8 cellular contexts compared by ENCODE assay signal in genomic region chr12:51863921-51864700, GRCh38. TPM values are rescaled to one million over a fixed set of nuclear protein-coding genes. Genes with fewer than 3 reads are reported as not detected.
A peak's percentile ranks its signal among the peaks of the same experiment; 100 is the strongest.
DNase-seq lines count a peak whose midpoint lies in the region; ATAC-seq and TF ChIP-seq lines count a peak whose summit lies in the region.

No MANE protein-coding gene starts in this region.

- H3K9me3 Mint-ChIP-seq in stimulated activated naive CD8-positive, alpha-beta T cell treated with anti-CD3 and anti-CD28 coated beads, Interleukin-15, Interleukin-2, amounts not matched to agents 100 ng/mL and 50 ng/mL, for 24 hours = no peaks in the 10 kb centered on the region

- no peaks in the 10 kb centered on the region for H3K36me3 Mint-ChIP-seq in stimulated activated naive CD8-positive, alpha-beta T cell treated with anti-CD3 and anti-CD28 coated beads, Interleukin-15, Interleukin-2, amounts not matched to agents 100 ng/mL and 50 ng/mL, for 24 hours (ENCODE audit: low read depth)

- peak; percentile 47 for ATAC-seq in Right ventricle myocardium inferior
- peak; percentile 29 for ATAC-seq in body of pancreas
- no peak for ATAC-seq in HG03108 (IDR thresholded peaks at IDR 0.05; ENCODE audit: unreplicated experiment)

- no peaks in the 10 kb centered on the region for H3K36me3 ChIP-seq in body of pancreas (replicated peaks in 1 of 2; ENCODE audit: insufficient read depth in 1 of 2, low read depth in 2 of 2)
- no peaks in the 10 kb centered on the region for H3K36me3 ChIP-seq in liver (ENCODE audit: control insufficient read depth in 4 of 4, insufficient read depth in 3 of 4, low read depth in 1 of 4, low read length in 3 of 4)

- H3K9me3 ChIP-seq in body of pancreas (no peaks in the 10 kb centered on the region), liver (ENCODE audit: control insufficient read depth in 4 of 4, low read length in 3 of 4) (no peaks in the 10 kb centered on the region)

- TF ChIP-seq CTCF in body of pancreas (IDR thresholded peaks at IDR 0.05) = no peak
- TF ChIP-seq CTCF in liver (IDR thresholded peaks at IDR 0.05; ENCODE audit: low read depth, low read length, missing input control) = no peak

- TF ChIP-seq RAD21 in liver (IDR thresholded peaks at IDR 0.05) = no peak

- peak overlapping the region; percentile 32 for H3K4me3 Mint-ChIP-seq in stimulated activated naive CD8-positive, alpha-beta T cell treated with anti-CD3 and anti-CD28 coated beads, Interleukin-15, Interleukin-2, amounts not matched to agents 100 ng/mL and 50 ng/mL, for 24 hours

- H3K27ac ChIP-seq in body of pancreas (no peak overlapping the region), liver (ENCODE audit: low read depth in 1 of 2, low read length in 2 of 2) (no peak overlapping the region)

- H3K27me3 ChIP-seq in body of pancreas (peaks cover 0 to 10% of the 10 kb centered on the region in 2 donors), liver (ENCODE audit: control insufficient read depth in 4 of 4, insufficient read depth in 4 of 4, low read length in 3 of 4) (no peaks in the 10 kb centered on the region)

- H3K4me1 Mint-ChIP-seq in stimulated activated naive CD8-positive, alpha-beta T cell treated with anti-CD3 and anti-CD28 coated beads, Interleukin-15, Interleukin-2, amounts not matched to agents 100 ng/mL and 50 ng/mL, for 24 hours (ENCODE audit: low read depth) = peaks cover 19% of the 10 kb centered on the region

- peaks cover 70% of the 10 kb centered on the region for H3K27me3 Mint-ChIP-seq in stimulated activated naive CD8-positive, alpha-beta T cell treated with anti-CD3 and anti-CD28 coated beads, Interleukin-15, Interleukin-2, amounts not matched to agents 100 ng/mL and 50 ng/mL, for 24 hours

- H3K4me3 ChIP-seq in body of pancreas = no peak overlapping the region
- H3K4me3 ChIP-seq in liver (ENCODE audit: low read depth in 1 of 3, low read length in 3 of 3) = peak overlapping the region in 1 of 3 donors; percentile 26

- intact Hi-C loops in Right ventricle myocardium inferior (cut with DNase I) (no loop called here), cardiac septum (cut with DNase I) (no loop called here), body of pancreas (cut with DNase I) (no loop called here)

- TF ChIP-seq POLR2A in body of pancreas (IDR thresholded peaks at IDR 0.05) = no peak

- no peak overlapping the region for H3K27ac Mint-ChIP-seq in stimulated activated naive CD8-positive, alpha-beta T cell treated with anti-CD3 and anti-CD28 coated beads, Interleukin-15, Interleukin-2, amounts not matched to agents 100 ng/mL and 50 ng/mL, for 24 hours

- DNase-seq in Right ventricle myocardium inferior (ENCODE audit: missing footprints) = no peak
- no peak for DNase-seq in cardiac septum (ENCODE audit: low spot score)
- DNase-seq in body of pancreas = no peak
- DNase-seq in globus pallidus (ENCODE audit: low spot score) = no peak
- DNase-seq in activated CD4-positive, CD25-positive, alpha-beta regulatory T cell (lab: John Stamatoyannopoulos, UW) = no peak

- no peak overlapping the region for H3K9ac ChIP-seq in liver (ENCODE audit: low read depth in 1 of 2, low read length in 2 of 2)

- 12% methylated on average over 49 of the region's 49 CpGs; no CpG with 5 or more reads in 1 of the 2 donors for WGBS in body of pancreas, 2 donors
- WGBS in liver = 23% methylated on average over 49 of the region's 49 CpGs

- peaks cover 12% of the 10 kb centered on the region for H3K4me1 ChIP-seq in body of pancreas
- H3K4me1 ChIP-seq in liver (ENCODE audit: control insufficient read depth in 4 of 4, insufficient read depth in 4 of 4, low read length in 3 of 4) = peaks cover 0 to 14% (median 5%) of the 10 kb centered on the region in 4 donors

TF ChIP-seq in liver, 16 proteins besides CTCF, POLR2A, EP300 and RAD21:
- TF ChIP-seq RXRA (IDR thresholded peaks at IDR 0.05) = peak; percentile 39 to 47
- peak; percentile 87 to 90 for TF ChIP-seq HNF4A (conservative IDR thresholded peaks at IDR 0.05)
- TF ChIP-seq SP1 (IDR thresholded peaks at IDR 0.05) = peak; percentile 74
- TF ChIP-seq YY1 (IDR thresholded peaks at IDR 0.05) = peak; percentile 18
- TF ChIP-seq TAF1 (conservative IDR thresholded peaks at IDR 0.05) = no peak
- no peak for TF ChIP-seq ZBTB33 (IDR thresholded peaks at IDR 0.05)
- TF ChIP-seq NR2F2 (IDR thresholded peaks at IDR 0.05) = no peak
- peak; percentile 69 for TF ChIP-seq HNF4G (IDR thresholded peaks at IDR 0.05)
- TF ChIP-seq, protein P1, sequence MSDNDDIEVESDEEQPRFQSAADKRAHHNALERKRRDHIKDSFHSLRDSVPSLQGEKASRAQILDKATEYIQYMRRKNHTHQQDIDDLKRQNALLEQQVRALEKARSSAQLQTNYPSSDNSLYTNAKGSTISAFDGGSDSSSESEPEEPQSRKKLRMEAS (IDR thresholded peaks at IDR 0.05) = peak; percentile 14

RNA-seq across cellular contexts. Expression of gene FIGNL2, which starts 15.6 kb away (rescaled TPM):
- total RNA-seq in Right ventricle myocardium inferior (0.22 TPM), cardiac septum (0.32 TPM), body of pancreas (under 1 TPM; 0.33 to 0.52 TPM), liver (under 1 TPM; 0.33 to 0.70 TPM)
- under 1 TPM; 0.06 to 0.33 TPM for polyA plus RNA-seq in liver

RNA-seq across cellular contexts. Expression of gene ANKRD33, which starts 23.8 kb away (rescaled TPM):
- total RNA-seq in Right ventricle myocardium inferior (not detected), cardiac septum (not detected), body of pancreas (not detected), liver (not detected)
- polyA plus RNA-seq in liver = not detected

RNA-seq across cellular contexts. Expression of gene ACVRL1, which starts 43.2 kb away (rescaled TPM):
- total RNA-seq in Right ventricle myocardium inferior (49.6 TPM), cardiac septum (31.1 TPM), body of pancreas (10 to 100 TPM; 37.1 to 93.9 TPM), liver (1 to 10 TPM; 7.5 to 7.9 TPM)
- polyA plus RNA-seq in liver = 1 to 10 TPM; 3.1 to 4.7 TPM
